Comparison of ENCODE assay signal across 1 cellular context in genomic region chr4:26892480-26893150, GRCh38.
TF ChIP-seq lines count a peak whose summit lies in the region.

No MANE protein-coding gene starts in this region.

TF ChIP-seq in GM23338, 12 proteins besides CTCF, POLR2A, EP300 and RAD21 (continued from another document):
- TF ChIP-seq, protein P1, sequence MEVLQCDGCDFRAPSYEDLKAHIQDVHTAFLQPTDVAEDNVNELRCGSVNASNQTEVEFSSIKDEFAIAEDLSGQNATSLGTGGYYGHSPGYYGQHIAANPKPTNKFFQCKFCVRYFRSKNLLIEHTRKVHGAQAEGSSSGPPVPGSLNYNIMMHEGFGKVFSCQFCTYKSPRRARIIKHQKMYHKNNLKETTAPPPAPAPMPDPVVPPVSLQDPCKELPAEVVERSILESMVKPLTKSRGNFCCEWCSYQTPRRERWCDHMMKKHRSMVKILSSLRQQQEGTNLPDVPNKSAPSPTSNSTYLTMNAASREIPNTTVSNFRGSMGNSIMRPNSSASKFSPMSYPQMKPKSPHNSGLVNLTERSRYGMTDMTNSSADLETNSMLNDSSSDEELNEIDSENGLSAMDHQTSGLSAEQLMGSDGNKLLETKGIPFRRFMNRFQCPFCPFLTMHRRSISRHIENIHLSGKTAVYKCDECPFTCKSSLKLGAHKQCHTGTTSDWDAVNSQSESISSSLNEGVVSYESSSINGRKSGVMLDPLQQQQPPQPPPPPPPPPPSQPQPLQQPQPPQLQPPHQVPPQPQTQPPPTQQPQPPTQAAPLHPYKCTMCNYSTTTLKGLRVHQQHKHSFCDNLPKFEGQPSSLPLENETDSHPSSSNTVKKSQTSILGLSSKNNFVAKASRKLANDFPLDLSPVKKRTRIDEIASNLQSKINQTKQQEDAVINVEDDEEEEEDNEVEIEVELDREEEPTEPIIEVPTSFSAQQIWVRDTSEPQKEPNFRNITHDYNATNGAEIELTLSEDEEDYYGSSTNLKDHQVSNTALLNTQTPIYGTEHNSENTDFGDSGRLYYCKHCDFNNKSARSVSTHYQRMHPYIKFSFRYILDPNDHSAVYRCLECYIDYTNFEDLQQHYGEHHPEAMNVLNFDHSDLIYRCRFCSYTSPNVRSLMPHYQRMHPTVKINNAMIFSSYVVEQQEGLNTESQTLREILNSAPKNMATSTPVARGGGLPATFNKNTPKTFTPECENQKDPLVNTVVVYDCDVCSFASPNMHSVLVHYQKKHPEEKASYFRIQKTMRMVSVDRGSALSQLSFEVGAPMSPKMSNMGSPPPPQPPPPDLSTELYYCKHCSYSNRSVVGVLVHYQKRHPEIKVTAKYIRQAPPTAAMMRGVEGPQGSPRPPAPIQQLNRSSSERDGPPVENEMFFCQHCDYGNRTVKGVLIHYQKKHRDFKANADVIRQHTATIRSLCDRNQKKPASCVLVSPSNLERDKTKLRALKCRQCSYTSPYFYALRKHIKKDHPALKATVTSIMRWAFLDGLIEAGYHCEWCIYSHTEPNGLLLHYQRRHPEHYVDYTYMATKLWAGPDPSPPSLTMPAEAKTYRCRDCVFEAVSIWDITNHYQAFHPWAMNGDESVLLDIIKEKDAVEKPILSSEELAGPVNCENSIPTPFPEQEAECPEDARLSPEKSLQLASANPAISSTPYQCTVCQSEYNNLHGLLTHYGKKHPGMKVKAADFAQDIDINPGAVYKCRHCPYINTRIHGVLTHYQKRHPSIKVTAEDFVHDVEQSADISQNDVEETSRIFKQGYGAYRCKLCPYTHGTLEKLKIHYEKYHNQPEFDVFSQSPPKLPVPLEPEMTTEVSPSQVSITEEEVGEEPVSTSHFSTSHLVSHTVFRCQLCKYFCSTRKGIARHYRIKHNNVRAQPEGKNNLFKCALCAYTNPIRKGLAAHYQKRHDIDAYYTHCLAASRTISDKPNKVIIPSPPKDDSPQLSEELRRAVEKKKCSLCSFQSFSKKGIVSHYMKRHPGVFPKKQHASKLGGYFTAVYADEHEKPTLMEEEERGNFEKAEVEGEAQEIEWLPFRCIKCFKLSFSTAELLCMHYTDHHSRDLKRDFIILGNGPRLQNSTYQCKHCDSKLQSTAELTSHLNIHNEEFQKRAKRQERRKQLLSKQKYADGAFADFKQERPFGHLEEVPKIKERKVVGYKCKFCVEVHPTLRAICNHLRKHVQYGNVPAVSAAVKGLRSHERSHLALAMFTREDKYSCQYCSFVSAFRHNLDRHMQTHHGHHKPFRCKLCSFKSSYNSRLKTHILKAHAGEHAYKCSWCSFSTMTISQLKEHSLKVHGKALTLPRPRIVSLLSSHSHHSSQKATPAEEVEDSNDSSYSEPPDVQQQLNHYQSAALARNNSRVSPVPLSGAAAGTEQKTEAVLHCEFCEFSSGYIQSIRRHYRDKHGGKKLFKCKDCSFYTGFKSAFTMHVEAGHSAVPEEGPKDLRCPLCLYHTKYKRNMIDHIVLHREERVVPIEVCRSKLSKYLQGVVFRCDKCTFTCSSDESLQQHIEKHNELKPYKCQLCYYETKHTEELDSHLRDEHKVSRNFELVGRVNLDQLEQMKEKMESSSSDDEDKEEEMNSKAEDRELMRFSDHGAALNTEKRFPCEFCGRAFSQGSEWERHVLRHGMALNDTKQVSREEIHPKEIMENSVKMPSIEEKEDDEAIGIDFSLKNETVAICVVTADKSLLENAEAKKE (CRISPR knock-in tag; IDR thresholded peaks at IDR 0.05), result no peak
- no peak for TF ChIP-seq POLR2AphosphoS5 (IDR thresholded peaks at IDR 0.05; ENCODE audit: low read depth)
- no peak for TF ChIP-seq ZNF114 (CRISPR knock-in tag; IDR thresholded peaks at IDR 0.05)
- TF ChIP-seq EZH2 (IDR thresholded peaks at IDR 0.05; ENCODE audit: low read depth, unreplicated experiment), result no peak
- no peak for TF ChIP-seq ETS1 (IDR thresholded peaks at IDR 0.05)
- TF ChIP-seq ZNF331 (CRISPR knock-in tag; IDR thresholded peaks at IDR 0.05; ENCODE audit: low read depth), result no peak
- TF ChIP-seq JUNB (IDR thresholded peaks at IDR 0.05; ENCODE audit: unreplicated experiment), result no peak
- no peak for TF ChIP-seq EZH2phosphoT487 (IDR thresholded peaks at IDR 0.05; ENCODE audit: unreplicated experiment)
- no peak for TF ChIP-seq CREB1 (CRISPR knock-in tag; IDR thresholded peaks at IDR 0.05; ENCODE audit: low read depth)
- TF ChIP-seq NANOG (IDR thresholded peaks at IDR 0.05; ENCODE audit: borderline replicate concordance), result no peak
